Comparison of ENCODE assay signal across 8 cellular contexts in genomic region chr2:95207111-95207961, GRCh38. TPM values are rescaled to one million over a fixed set of nuclear protein-coding genes. Genes with fewer than 3 reads are reported as not detected.
DNase-seq lines count a peak whose midpoint lies in the region; FAIRE-seq lines count a peak whose summit lies in the region.

ZNF892 (plus strand) TSS chr2:95207521; CDS start chr2:95207816, 295 bp downstream.

- no peak within 1 kb of the TSS for H2BK120ac ChIP-seq in neuronal stem cell (ENCODE audit: low read depth, low read length)

- peak within 1 kb of the TSS; percentile 80 for H3K4me3 ChIP-seq in GM23248
- peak within 1 kb of the TSS; percentile 59 to 79 for H3K4me3 ChIP-seq in neuronal stem cell (ENCODE audit: low read length in 2 of 2)
- peak within 1 kb of the TSS; percentile 85 to 95 (median 88) for H3K4me3 ChIP-seq in subcutaneous abdominal adipose tissue (ENCODE audit: low read depth in 1 of 5, low read length in 5 of 5)

- H3K27ac ChIP-seq in GM23248 (peak within 1 kb of the TSS; percentile 36), neuronal stem cell (replicated peaks; ENCODE audit: low read length) (peak within 1 kb of the TSS; percentile 56), subcutaneous abdominal adipose tissue (ENCODE audit: low read depth, low read length) (peak within 1 kb of the TSS; percentile 48)

- no peak within 1 kb of the TSS for H3K14ac ChIP-seq in neuronal stem cell (ENCODE audit: low read length)

- no peak within 1 kb of the TSS for H2BK12ac ChIP-seq in neuronal stem cell (ENCODE audit: low read length)

- H3K36me3 ChIP-seq in ES-I3 (ENCODE audit: insufficient read depth, low read length) (peaks cover 14% of the 10 kb centered on the region; the same call in 1 of the 2 replicates), GM23248 (ENCODE audit: low read depth) (peaks cover 13% of the 10 kb centered on the region), neuronal stem cell (replicated peaks in 1 of 2; ENCODE audit: control insufficient read depth in 2 of 2, insufficient read depth in 2 of 2, low read length in 2 of 2) (peaks cover 16 to 38% of the 10 kb centered on the region in 2 donors), subcutaneous abdominal adipose tissue (ENCODE audit: control insufficient read depth in 5 of 5, insufficient read depth in 5 of 5, low read length in 5 of 5) (peaks cover 15 to 21% (median 17%) of the 10 kb centered on the region in 5 donors)

- H3K4ac ChIP-seq in neuronal stem cell (ENCODE audit: low read length), result no peak within 1 kb of the TSS

- DNase-seq in GM23248, result peak; percentile 94
- peak; percentile 80 to 83 for DNase-seq in Kasumi-1 (lab: John Stamatoyannopoulos, UW)
- DNase-seq in SHP77 (lab: John Stamatoyannopoulos, UW), result peak; percentile 74 to 92
- peak; percentile 48 to 71 (median 54) for DNase-seq in activated naive CD4-positive, alpha-beta T cell (lab: John Stamatoyannopoulos, UW)
- DNase-seq in frontal cortex (ENCODE audit: low spot score in 2 of 2), result peak; percentile 91 to 92
- peak; percentile 86 for DNase-seq in neuronal stem cell (ENCODE audit: low spot score)

- H3K9ac ChIP-seq in ES-I3 (ENCODE audit: low read depth, low read length), result peak within 1 kb of the TSS; percentile 83
- H3K9ac ChIP-seq in GM23248, result peak within 1 kb of the TSS; percentile 80
- H3K9ac ChIP-seq in neuronal stem cell (ENCODE audit: low read depth, low read length, poor library complexity), result peak within 1 kb of the TSS; percentile 75
- peak within 1 kb of the TSS in 4 of 5 donors; percentile 77 to 89 (median 88) for H3K9ac ChIP-seq in subcutaneous abdominal adipose tissue (ENCODE audit: low read length in 5 of 5)

- no peak for FAIRE-seq in frontal cortex (lab: Jason Lieb, UNC)

- H2AK5ac ChIP-seq in neuronal stem cell (ENCODE audit: low read depth, low read length), result no peak within 1 kb of the TSS

- no peak within 1 kb of the TSS for H2BK5ac ChIP-seq in neuronal stem cell (ENCODE audit: low read length)

- in situ Hi-C loops in GM23248 (cut with MboI), result no loop called here

- H3K23ac ChIP-seq in neuronal stem cell (ENCODE audit: low read depth, low read length, poor library complexity), result peak within 1 kb of the TSS; percentile 75

- no peaks in the 10 kb centered on the region for H3K27me3 ChIP-seq in GM23248 (replicated peaks; ENCODE audit: insufficient read depth)
- peaks cover 0 to 5% (median 0%) of the 10 kb centered on the region in 3 experiments for H3K27me3 ChIP-seq in neuronal stem cell (ENCODE audit: control insufficient read depth in 3 of 3, insufficient read depth in 3 of 3, low read depth in 1 of 3, low read length in 3 of 3)
- no peaks in the 10 kb centered on the region for H3K27me3 ChIP-seq in subcutaneous abdominal adipose tissue (ENCODE audit: control insufficient read depth in 5 of 5, insufficient read depth in 4 of 5, low read length in 5 of 5)

- H3K4me1 ChIP-seq in ES-I3 (ENCODE audit: insufficient read depth, low read length), result 0 out of 2 replicates have a peak, but pooled peaks cover 3% of the 10 kb centered on the region
- peaks cover 7% of the 10 kb centered on the region; the same call in 1 of the 2 replicates for H3K4me1 ChIP-seq in GM23248 (ENCODE audit: insufficient read depth)
- peaks cover 0 to 3% of the 10 kb centered on the region in 2 donors for H3K4me1 ChIP-seq in neuronal stem cell (ENCODE audit: control insufficient read depth in 2 of 2, insufficient read depth in 1 of 2, low read depth in 1 of 2, low read length in 2 of 2)
- H3K4me1 ChIP-seq in subcutaneous abdominal adipose tissue (ENCODE audit: control insufficient read depth in 5 of 5, insufficient read depth in 5 of 5, low read length in 5 of 5), result peaks cover 0 to 21% (median 15%) of the 10 kb centered on the region in 5 donors

- H2AFZ ChIP-seq in GM23248, result peak within 1 kb of the TSS; percentile 95
- peak within 1 kb of the TSS; percentile 97 for H2AFZ ChIP-seq in neuronal stem cell (ENCODE audit: low read length)

- no peak within 1 kb of the TSS for H4K8ac ChIP-seq in neuronal stem cell (ENCODE audit: low read depth, low read length)

- H3K79me2 ChIP-seq in GM23248 (ENCODE audit: insufficient read depth), result no peaks in the 10 kb centered on the region

- H3K79me1 ChIP-seq in neuronal stem cell (ENCODE audit: low read depth, low read length), result no peaks in the 10 kb centered on the region

- H4K20me1 ChIP-seq in GM23248 (ENCODE audit: insufficient read depth), result no peaks in the 10 kb centered on the region

- peak within 1 kb of the TSS; percentile 96 for H3K18ac ChIP-seq in neuronal stem cell (ENCODE audit: low read length)

- H3K9me3 ChIP-seq in ES-I3 (ENCODE audit: control insufficient read depth, insufficient read depth, low read length) (peaks cover 21% of the 10 kb centered on the region), GM23248 (ENCODE audit: low read depth) (peaks cover 5% of the 10 kb centered on the region), neuronal stem cell (replicated peaks in 1 of 2; ENCODE audit: control insufficient read depth in 2 of 2, insufficient read depth in 1 of 2, low read depth in 1 of 2, low read length in 2 of 2) (peaks cover 22 to 51% of the 10 kb centered on the region in 2 donors), subcutaneous abdominal adipose tissue (ENCODE audit: control insufficient read depth in 5 of 5, low read length in 5 of 5) (peaks cover 10 to 27% (median 18%) of the 10 kb centered on the region in 5 donors)

- H3K4me2 ChIP-seq in GM23248 (ENCODE audit: unreplicated experiment) (peak within 1 kb of the TSS; percentile 72), neuronal stem cell (ENCODE audit: insufficient read depth, low read length, poor library complexity, severe bottlenecking) (peak within 1 kb of the TSS; percentile 69)

- no peak within 1 kb of the TSS for H4K91ac ChIP-seq in neuronal stem cell (ENCODE audit: low read depth, low read length, poor library complexity)

- no peaks in the 10 kb centered on the region for H3F3A ChIP-seq in GM23248 (ENCODE audit: insufficient read depth)

- WGBS in GM23248 (ENCODE audit: low coverage in 1 of 2, low lambda C conversion rate in 2 of 2, missing lambda C conversion rate in 2 of 2), 2 experiments, result 1 to 2% methylated on average over 68 to 73 of the region's 74 CpGs
- WGBS in neuronal stem cell (ENCODE audit: extremely low coverage in 2 of 2, insufficient read length in 2 of 2, insufficient replicate concordance in 1 of 2), 2 donors, result no CpG with 5 or more reads among the region's 74 CpGs

- peak within 1 kb of the TSS; percentile 28 for H2BK15ac ChIP-seq in neuronal stem cell (ENCODE audit: low read length)

- H3K9me2 ChIP-seq in GM23248 (ENCODE audit: insufficient read depth), result no peaks in the 10 kb centered on the region

RNA-seq across cellular contexts. Expression of gene ZNF892, which starts in this region (rescaled TPM):
- total RNA-seq in GM23248 (2014; rRNA removed; shearing (Covaris generic)), result 1.9 and 3.0 TPM in 2 replicates
- polyA plus RNA-seq in GM23248 (2016; fragmentation: Nextera tagmentation; extraction: Ambion mirVana), result 0.79 and 1.0 TPM in 2 replicates
- 29.8 TPM for total RNA-seq in frontal cortex
- 4.0 TPM for polyA plus RNA-seq in neuronal stem cell (2013, experiment 1 of 2)
- polyA plus RNA-seq in neuronal stem cell (2013, experiment 2 of 2), result 4.2 TPM

Comparison
In these comparisons a context has a peak if more than half of its experiments do, and no peak if none do; other contexts are left out.
1. Peak in every context shown above with its lines: DNase-seq, H3K4me3 ChIP-seq and H3K27ac ChIP-seq.